Comparison of ENCODE assay signal across 10 cellular contexts in genomic region chr6:165963750-165964149, GRCh38.
"Had no signal": no experiment of that assay in that cellular context is flagged by ENCODE, and none has a peak within 500 bp of the region (broad histone marks: within the 10 kb centered on the region; RNA-seq: fewer than 3 reads in every experiment).

No MANE protein-coding gene starts in this region.

- H3K36me3 ChIP-seq: HAP-1 had no signal

- H3K9me3 ChIP-seq: HAP-1 had no signal

- H3K4me1 Mint-ChIP-seq: IgD-negative memory B cell had no signal

- H3K4me3 Mint-ChIP-seq: HFFc6, IgD-negative memory B cell had no signal

- H3K36me3 Mint-ChIP-seq: IgD-negative memory B cell had no signal

- DNase-seq: GM23248, GOT3, H7, HFFc6, KBM-7 had no signal

- FAIRE-seq: HepG2 had no signal

- H3K27ac ChIP-seq: GM23248, HL-60 had no signal

- ATAC-seq: HCT116, HepG2 had no signal

- H3K4me3 ChIP-seq: GM23248, HAP-1 had no signal

- H3K27ac Mint-ChIP-seq: HFFc6, IgD-negative memory B cell had no signal

- H3K4me1 ChIP-seq: HAP-1 had no signal
